ENCODE assay signal across 8 cellular contexts in the genomic region with DNA sequence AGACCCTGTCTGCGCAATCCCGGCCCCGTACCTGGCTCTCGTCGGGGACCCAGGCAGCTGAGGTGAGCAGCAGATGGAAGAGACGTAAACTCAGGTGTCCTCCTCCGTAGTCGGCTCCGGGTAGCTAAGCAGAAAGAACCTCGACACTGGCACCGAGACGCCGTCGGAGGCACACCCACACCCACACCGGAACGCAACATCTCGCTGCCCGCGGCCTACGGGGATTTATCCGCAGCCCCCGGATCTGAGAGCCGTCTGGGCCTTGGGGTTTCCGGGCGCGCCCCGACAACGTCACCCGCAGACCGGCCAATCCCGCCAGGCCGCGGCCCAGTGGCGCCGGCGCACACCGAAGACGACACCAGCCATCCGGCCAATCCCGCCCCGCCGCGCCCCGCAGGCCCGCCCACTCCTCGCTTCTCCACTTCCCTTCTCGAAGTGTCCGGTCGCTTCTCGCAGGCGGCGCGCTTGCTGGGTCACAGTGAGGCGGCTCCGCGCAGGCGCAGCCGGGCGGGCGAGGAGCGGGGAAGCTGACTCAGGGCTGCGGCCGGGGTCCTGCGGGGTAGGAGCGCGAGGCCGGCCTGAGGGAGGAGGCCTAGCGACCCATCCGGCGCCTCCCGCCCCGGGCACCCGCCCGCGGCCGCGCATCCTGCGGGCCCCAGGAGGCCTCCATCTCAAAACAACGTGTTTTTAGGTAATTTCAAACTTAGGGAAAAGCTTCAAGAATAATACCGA. TPM values are rescaled to one million over a fixed set of nuclear protein-coding genes. Genes with fewer than 3 reads are reported as not detected.
DNase-seq lines count a peak whose midpoint lies in the region; ATAC-seq and TF ChIP-seq lines count a peak whose summit lies in the region.

A gene with protein sequence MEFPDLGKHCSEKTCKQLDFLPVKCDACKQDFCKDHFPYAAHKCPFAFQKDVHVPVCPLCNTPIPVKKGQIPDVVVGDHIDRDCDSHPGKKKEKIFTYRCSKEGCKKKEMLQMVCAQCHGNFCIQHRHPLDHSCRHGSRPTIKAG (minus strand): TSS at position 264 of the 732 bp plus-strand sequence. CDS start 1,984 bp downstream, outside the sequence.

- TF ChIP-seq CTCF in Peyer's patch (IDR thresholded peaks at IDR 0.05) = peak in 1 of 6 experiments; percentile 8

- no peaks in the 10 kb centered on the region for H3K27me3 ChIP-seq in Peyer's patch
- no peaks in the 10 kb centered on the region for H3K27me3 ChIP-seq in muscle layer of duodenum (ENCODE audit: low read depth, low read length)

- TF ChIP-seq POLR2A in Peyer's patch (IDR thresholded peaks at IDR 0.05) = peak; percentile 78 to 81

- DNase-seq in DMS79 treated with DMSO at 0.1 percent for 48 hours (lab: John Stamatoyannopoulos, UW) = peak; percentile 95
- peak; percentile 99 to 100 (median 99) for DNase-seq in Peyer's patch
- DNase-seq in activated T-cell treated with anti-CD3 and anti-CD28 coated beads, Interleukin-2, amount 50 U/mL, for 48 hours = peak; percentile 99
- DNase-seq in stimulated activated CD8-positive, alpha-beta memory T cell treated with anti-CD3 and anti-CD28 coated beads, Interleukin-7, amount 100 ng/mL, for 24 hours (ENCODE audit: low read depth) = peak; percentile 99

- no peaks in the 10 kb centered on the region for H3K9me3 ChIP-seq in KOPT-K1 (ENCODE audit: insufficient read depth, low read length, poor library complexity, severe bottlenecking)
- no peaks in the 10 kb centered on the region for H3K9me3 ChIP-seq in Peyer's patch
- H3K9me3 ChIP-seq in muscle layer of duodenum (ENCODE audit: control insufficient read depth in 1 of 2, low read length in 2 of 2) = no peaks in the 10 kb centered on the region

- H3K27ac ChIP-seq in KOPT-K1 (ENCODE audit: low read depth, low read length, poor library complexity, severe bottlenecking) (peak within 1 kb of the TSS; percentile 88), Peyer's patch (peak within 1 kb of the TSS; percentile 89 to 98 (median 93)), muscle layer of duodenum (ENCODE audit: low read length) (peak within 1 kb of the TSS; percentile 85)

- peaks cover 47% of the 10 kb centered on the region for H3K36me3 ChIP-seq in KOPT-K1 (ENCODE audit: insufficient read depth, low read length)
- H3K36me3 ChIP-seq in Peyer's patch = peaks cover 0 to 24% (median 0%) of the 10 kb centered on the region in 3 donors
- H3K36me3 ChIP-seq in muscle layer of duodenum (ENCODE audit: control insufficient read depth in 1 of 2, insufficient read depth in 2 of 2, low read length in 2 of 2) = peaks cover 25 to 42% of the 10 kb centered on the region in 2 donors

- H3K4me3 ChIP-seq in Peyer's patch (peak within 1 kb of the TSS; percentile 63 to 91 (median 81)), muscle layer of duodenum (ENCODE audit: low read depth in 1 of 2, low read length in 2 of 2) (peak within 1 kb of the TSS; percentile 84 to 92)

- ATAC-seq in GM21786 (IDR thresholded peaks at IDR 0.05; ENCODE audit: unreplicated experiment) = peak; percentile 96
- peak; percentile 99 for ATAC-seq in esophagus mucosa

- peaks cover 0 to 38% (median 11%) of the 10 kb centered on the region in 4 donors for H3K4me1 ChIP-seq in Peyer's patch
- peaks cover 10 to 22% of the 10 kb centered on the region in 2 donors for H3K4me1 ChIP-seq in muscle layer of duodenum (ENCODE audit: control insufficient read depth in 1 of 2, insufficient read depth in 2 of 2, low read length in 2 of 2)

RNA-seq across cellular contexts. Expression of the gene that starts here (rescaled TPM):
- total RNA-seq in Peyer's patch (10 to 100 TPM; 16.0 to 30.5 (median 24.8) TPM), esophagus mucosa (13.5 TPM)

Comparison
In these comparisons a context has a peak if more than half of its experiments do, and no peak if none do; other contexts are left out.
1. Peak in every context shown above with its lines: DNase-seq, ATAC-seq, H3K4me3 ChIP-seq and H3K27ac ChIP-seq.